In the genomic region with DNA sequence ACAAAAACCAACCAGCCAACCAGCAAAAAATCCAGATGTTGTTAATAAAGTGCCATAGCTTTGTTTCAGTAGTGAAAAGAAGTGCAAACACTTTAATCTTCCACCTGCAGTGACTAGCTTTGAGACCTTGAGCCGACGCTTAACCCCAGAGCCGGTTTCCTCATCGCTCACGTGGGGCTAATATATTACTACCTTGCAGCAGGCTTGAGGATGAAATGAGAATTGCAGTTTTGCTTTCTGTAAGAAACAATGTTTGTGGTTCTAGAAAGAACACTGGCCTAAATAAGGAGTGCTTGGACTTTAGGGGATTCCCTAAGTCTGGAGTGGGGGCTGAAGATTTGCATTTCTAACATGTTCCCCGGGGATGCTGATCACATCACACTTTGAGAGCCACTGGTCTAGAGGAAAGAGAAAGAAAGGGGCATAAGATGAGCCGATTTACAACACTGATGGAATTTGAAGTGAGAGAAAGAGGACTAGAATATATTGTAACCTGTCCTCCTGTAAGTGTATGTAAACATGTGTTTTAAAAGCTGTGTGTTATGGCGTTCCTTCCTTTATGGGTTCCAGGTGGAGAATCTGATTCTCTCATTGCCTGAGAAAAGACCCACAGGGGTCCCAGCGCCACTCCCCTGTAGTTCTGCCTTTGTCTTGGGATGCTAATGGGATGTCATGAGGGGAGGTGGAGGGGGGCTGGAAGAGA, we compare ENCODE assay signal across 1 cellular context.
TF ChIP-seq lines count a peak whose summit lies in the region.

No MANE protein-coding gene starts in this region.

TF ChIP-seq in K562, 482 proteins besides CTCF, POLR2A, EP300 and RAD21 (continued from another document and continues in another):
- TF ChIP-seq, protein P1, sequence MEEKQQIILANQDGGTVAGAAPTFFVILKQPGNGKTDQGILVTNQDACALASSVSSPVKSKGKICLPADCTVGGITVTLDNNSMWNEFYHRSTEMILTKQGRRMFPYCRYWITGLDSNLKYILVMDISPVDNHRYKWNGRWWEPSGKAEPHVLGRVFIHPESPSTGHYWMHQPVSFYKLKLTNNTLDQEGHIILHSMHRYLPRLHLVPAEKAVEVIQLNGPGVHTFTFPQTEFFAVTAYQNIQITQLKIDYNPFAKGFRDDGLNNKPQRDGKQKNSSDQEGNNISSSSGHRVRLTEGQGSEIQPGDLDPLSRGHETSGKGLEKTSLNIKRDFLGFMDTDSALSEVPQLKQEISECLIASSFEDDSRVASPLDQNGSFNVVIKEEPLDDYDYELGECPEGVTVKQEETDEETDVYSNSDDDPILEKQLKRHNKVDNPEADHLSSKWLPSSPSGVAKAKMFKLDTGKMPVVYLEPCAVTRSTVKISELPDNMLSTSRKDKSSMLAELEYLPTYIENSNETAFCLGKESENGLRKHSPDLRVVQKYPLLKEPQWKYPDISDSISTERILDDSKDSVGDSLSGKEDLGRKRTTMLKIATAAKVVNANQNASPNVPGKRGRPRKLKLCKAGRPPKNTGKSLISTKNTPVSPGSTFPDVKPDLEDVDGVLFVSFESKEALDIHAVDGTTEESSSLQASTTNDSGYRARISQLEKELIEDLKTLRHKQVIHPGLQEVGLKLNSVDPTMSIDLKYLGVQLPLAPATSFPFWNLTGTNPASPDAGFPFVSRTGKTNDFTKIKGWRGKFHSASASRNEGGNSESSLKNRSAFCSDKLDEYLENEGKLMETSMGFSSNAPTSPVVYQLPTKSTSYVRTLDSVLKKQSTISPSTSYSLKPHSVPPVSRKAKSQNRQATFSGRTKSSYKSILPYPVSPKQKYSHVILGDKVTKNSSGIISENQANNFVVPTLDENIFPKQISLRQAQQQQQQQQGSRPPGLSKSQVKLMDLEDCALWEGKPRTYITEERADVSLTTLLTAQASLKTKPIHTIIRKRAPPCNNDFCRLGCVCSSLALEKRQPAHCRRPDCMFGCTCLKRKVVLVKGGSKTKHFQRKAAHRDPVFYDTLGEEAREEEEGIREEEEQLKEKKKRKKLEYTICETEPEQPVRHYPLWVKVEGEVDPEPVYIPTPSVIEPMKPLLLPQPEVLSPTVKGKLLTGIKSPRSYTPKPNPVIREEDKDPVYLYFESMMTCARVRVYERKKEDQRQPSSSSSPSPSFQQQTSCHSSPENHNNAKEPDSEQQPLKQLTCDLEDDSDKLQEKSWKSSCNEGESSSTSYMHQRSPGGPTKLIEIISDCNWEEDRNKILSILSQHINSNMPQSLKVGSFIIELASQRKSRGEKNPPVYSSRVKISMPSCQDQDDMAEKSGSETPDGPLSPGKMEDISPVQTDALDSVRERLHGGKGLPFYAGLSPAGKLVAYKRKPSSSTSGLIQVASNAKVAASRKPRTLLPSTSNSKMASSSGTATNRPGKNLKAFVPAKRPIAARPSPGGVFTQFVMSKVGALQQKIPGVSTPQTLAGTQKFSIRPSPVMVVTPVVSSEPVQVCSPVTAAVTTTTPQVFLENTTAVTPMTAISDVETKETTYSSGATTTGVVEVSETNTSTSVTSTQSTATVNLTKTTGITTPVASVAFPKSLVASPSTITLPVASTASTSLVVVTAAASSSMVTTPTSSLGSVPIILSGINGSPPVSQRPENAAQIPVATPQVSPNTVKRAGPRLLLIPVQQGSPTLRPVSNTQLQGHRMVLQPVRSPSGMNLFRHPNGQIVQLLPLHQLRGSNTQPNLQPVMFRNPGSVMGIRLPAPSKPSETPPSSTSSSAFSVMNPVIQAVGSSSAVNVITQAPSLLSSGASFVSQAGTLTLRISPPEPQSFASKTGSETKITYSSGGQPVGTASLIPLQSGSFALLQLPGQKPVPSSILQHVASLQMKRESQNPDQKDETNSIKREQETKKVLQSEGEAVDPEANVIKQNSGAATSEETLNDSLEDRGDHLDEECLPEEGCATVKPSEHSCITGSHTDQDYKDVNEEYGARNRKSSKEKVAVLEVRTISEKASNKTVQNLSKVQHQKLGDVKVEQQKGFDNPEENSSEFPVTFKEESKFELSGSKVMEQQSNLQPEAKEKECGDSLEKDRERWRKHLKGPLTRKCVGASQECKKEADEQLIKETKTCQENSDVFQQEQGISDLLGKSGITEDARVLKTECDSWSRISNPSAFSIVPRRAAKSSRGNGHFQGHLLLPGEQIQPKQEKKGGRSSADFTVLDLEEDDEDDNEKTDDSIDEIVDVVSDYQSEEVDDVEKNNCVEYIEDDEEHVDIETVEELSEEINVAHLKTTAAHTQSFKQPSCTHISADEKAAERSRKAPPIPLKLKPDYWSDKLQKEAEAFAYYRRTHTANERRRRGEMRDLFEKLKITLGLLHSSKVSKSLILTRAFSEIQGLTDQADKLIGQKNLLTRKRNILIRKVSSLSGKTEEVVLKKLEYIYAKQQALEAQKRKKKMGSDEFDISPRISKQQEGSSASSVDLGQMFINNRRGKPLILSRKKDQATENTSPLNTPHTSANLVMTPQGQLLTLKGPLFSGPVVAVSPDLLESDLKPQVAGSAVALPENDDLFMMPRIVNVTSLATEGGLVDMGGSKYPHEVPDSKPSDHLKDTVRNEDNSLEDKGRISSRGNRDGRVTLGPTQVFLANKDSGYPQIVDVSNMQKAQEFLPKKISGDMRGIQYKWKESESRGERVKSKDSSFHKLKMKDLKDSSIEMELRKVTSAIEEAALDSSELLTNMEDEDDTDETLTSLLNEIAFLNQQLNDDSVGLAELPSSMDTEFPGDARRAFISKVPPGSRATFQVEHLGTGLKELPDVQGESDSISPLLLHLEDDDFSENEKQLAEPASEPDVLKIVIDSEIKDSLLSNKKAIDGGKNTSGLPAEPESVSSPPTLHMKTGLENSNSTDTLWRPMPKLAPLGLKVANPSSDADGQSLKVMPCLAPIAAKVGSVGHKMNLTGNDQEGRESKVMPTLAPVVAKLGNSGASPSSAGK (IDR thresholded peaks at IDR 0.05) = no peak
- no peak for TF ChIP-seq DACH1 (IDR thresholded peaks at IDR 0.05; ENCODE audit: partially characterized antibody)
- TF ChIP-seq RBM34 (IDR thresholded peaks at IDR 0.05; ENCODE audit: borderline replicate concordance, insufficient read depth, low read length) = no peak
- no peak for TF ChIP-seq ARHGAP35 (IDR thresholded peaks at IDR 0.05; ENCODE audit: partially characterized antibody)
- no peak for TF ChIP-seq FOXK2 (conservative IDR thresholded peaks at IDR 0.05 in 1 of 2, IDR thresholded peaks at IDR 0.05 in 1 of 2; ENCODE audit: low read depth in 2 of 2)
- TF ChIP-seq OTX1 (CRISPR knock-in tag; IDR thresholded peaks at IDR 0.05) = no peak
- TF ChIP-seq MBD2 (IDR thresholded peaks at IDR 0.05; ENCODE audit: borderline replicate concordance, low read depth) = no peak
- TF ChIP-seq PBX2 (CRISPR knock-in tag; IDR thresholded peaks at IDR 0.05; ENCODE audit: low read depth) = no peak
- TF ChIP-seq PBX2 (tag; conservative IDR thresholded peaks at IDR 0.05; ENCODE audit: low read depth) = 0 out of 2 replicates have a peak, but pooled peaks have one; percentile 20
- TF ChIP-seq EHMT2 (IDR thresholded peaks at IDR 0.05) = no peak
- TF ChIP-seq FOXJ2 (tag; IDR thresholded peaks at IDR 0.05) = no peak
- TF ChIP-seq MBD1 (CRISPR knock-in tag; IDR thresholded peaks at IDR 0.05) = no peak
- no peak for TF ChIP-seq HMG20B (CRISPR knock-in tag; IDR thresholded peaks at IDR 0.05)
- TF ChIP-seq NEUROD1 (IDR thresholded peaks at IDR 0.05; ENCODE audit: borderline replicate concordance, low read depth, low read length, partially characterized antibody) = no peak
- TF ChIP-seq CBFB (CRISPR knock-in tag; IDR thresholded peaks at IDR 0.05) = no peak
- no peak for TF ChIP-seq ZNF253 (CRISPR knock-in tag; conservative IDR thresholded peaks at IDR 0.05)
- no peak for TF ChIP-seq XRCC4 (IDR thresholded peaks at IDR 0.05; ENCODE audit: extremely low read depth, insufficient read depth, insufficient read length)
- TF ChIP-seq USF1 (CRISPR knock-in tag; IDR thresholded peaks at IDR 0.05) = peak; percentile 89
- TF ChIP-seq, protein P2, sequence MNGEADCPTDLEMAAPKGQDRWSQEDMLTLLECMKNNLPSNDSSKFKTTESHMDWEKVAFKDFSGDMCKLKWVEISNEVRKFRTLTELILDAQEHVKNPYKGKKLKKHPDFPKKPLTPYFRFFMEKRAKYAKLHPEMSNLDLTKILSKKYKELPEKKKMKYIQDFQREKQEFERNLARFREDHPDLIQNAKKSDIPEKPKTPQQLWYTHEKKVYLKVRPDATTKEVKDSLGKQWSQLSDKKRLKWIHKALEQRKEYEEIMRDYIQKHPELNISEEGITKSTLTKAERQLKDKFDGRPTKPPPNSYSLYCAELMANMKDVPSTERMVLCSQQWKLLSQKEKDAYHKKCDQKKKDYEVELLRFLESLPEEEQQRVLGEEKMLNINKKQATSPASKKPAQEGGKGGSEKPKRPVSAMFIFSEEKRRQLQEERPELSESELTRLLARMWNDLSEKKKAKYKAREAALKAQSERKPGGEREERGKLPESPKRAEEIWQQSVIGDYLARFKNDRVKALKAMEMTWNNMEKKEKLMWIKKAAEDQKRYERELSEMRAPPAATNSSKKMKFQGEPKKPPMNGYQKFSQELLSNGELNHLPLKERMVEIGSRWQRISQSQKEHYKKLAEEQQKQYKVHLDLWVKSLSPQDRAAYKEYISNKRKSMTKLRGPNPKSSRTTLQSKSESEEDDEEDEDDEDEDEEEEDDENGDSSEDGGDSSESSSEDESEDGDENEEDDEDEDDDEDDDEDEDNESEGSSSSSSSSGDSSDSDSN (IDR thresholded peaks at IDR 0.05; ENCODE audit: borderline replicate concordance in 1 of 2, low read depth in 2 of 2, low read length in 2 of 2) = no peak
- TF ChIP-seq NR2F6 (CRISPR knock-in tag; IDR thresholded peaks at IDR 0.05) = no peak
- TF ChIP-seq ZNF232 (CRISPR knock-in tag; IDR thresholded peaks at IDR 0.05) = no peak
- TF ChIP-seq HNRNPK (IDR thresholded peaks at IDR 0.05; ENCODE audit: low read depth, low read length, poor library complexity, severe bottlenecking) = no peak
- no peak for TF ChIP-seq XRCC3 (IDR thresholded peaks at IDR 0.05)
- TF ChIP-seq ZNF583 (CRISPR knock-in tag; IDR thresholded peaks at IDR 0.05) = no peak
- no peak for TF ChIP-seq RBM15 (IDR thresholded peaks at IDR 0.05; ENCODE audit: insufficient read depth, low read length)
- no peak for TF ChIP-seq HDAC2 (IDR thresholded peaks at IDR 0.05)
- TF ChIP-seq ZNF311 (CRISPR knock-in tag; IDR thresholded peaks at IDR 0.05) = no peak
- TF ChIP-seq POLR3A (IDR thresholded peaks at IDR 0.05; ENCODE audit: borderline replicate concordance, extremely low read depth, insufficient read depth, insufficient read length) = no peak
- TF ChIP-seq JUNB (CRISPR knock-in tag; conservative IDR thresholded peaks at IDR 0.05) = no peak
- TF ChIP-seq MYC (IDR thresholded peaks at IDR 0.05; ENCODE audit: low read depth, low read length) = peak; percentile 41
- TF ChIP-seq MYC (CRISPR knock-in tag; IDR thresholded peaks at IDR 0.05; ENCODE audit: borderline replicate concordance, low read depth) = no peak
- TF ChIP-seq RBM14 (IDR thresholded peaks at IDR 0.05; ENCODE audit: borderline replicate concordance, insufficient read depth, low read depth, low read length) = no peak
- peak; percentile 66; the same call in 1 of the 2 replicates for TF ChIP-seq RAD51 (IDR thresholded peaks at IDR 0.05; ENCODE audit: borderline replicate concordance, low read depth)
- no peak for TF ChIP-seq SAFB2 (IDR thresholded peaks at IDR 0.05; ENCODE audit: borderline replicate concordance, low read depth, low read length, severe bottlenecking)
- no peak for TF ChIP-seq ZNF175 (CRISPR knock-in tag; IDR thresholded peaks at IDR 0.05; ENCODE audit: low read depth)
- no peak for TF ChIP-seq BCL6 (CRISPR knock-in tag; IDR thresholded peaks at IDR 0.05)
- TF ChIP-seq SETDB1 (IDR thresholded peaks at IDR 0.05; ENCODE audit: low read length) = no peak
- no peak for TF ChIP-seq SRSF9 (IDR thresholded peaks at IDR 0.05; ENCODE audit: borderline replicate concordance, low read depth, low read length)
- TF ChIP-seq PHF20 (IDR thresholded peaks at IDR 0.05; ENCODE audit: partially characterized antibody) = no peak
- TF ChIP-seq SREBF1 (IDR thresholded peaks at IDR 0.05; ENCODE audit: borderline replicate concordance, low read depth, low read length) = no peak
